2 cellular contexts compared by ENCODE assay signal in genomic region chr1:245335684-245336083, GRCh38.
TF ChIP-seq lines count a peak whose summit lies in the region.

No MANE protein-coding gene starts in this region.

TF ChIP-seq in K562, 482 proteins besides CTCF, POLR2A, EP300 and RAD21:
- TF ChIP-seq ZBTB2 (IDR thresholded peaks at IDR 0.05) (peak; percentile 23; the same call in 1 of the 2 replicates), ZNF512 (tag; IDR thresholded peaks at IDR 0.05) (peak; percentile 75; the same call in 1 of the 2 replicates), SAFB (IDR thresholded peaks at IDR 0.05; ENCODE audit: borderline replicate concordance, low read depth, low read length) (peak; percentile 79; the same call in 1 of the 2 replicates)
TF ChIP-seq in K562: peak in this region for 3; not testable (repeated sequence) for 479.

TF ChIP-seq in HepG2, 621 proteins besides CTCF, POLR2A, EP300 and RAD21:
- TF ChIP-seq MNT (IDR thresholded peaks at IDR 0.05): peak; percentile 88
